ENCODE assay signal across 1 cellular context in genomic region chr3:52238193-52238760, GRCh38.
TF ChIP-seq lines count a peak whose summit lies in the region.

No MANE protein-coding gene starts in this region.

TF ChIP-seq in HEK293, 187 proteins besides CTCF, POLR2A, EP300 and RAD21 (continued from another document):
- TF ChIP-seq PBX3 (CRISPR knock-in tag; IDR thresholded peaks at IDR 0.05) (no peak), FEZF1 (tag by site-specific recombination; IDR thresholded peaks at IDR 0.05) (no peak), BCL11B (tag by site-specific recombination; IDR thresholded peaks at IDR 0.05; ENCODE audit: low read depth) (0 out of 2 replicates have a peak, but pooled peaks have one; percentile 30), MZF1 (tag by site-specific recombination; IDR thresholded peaks at IDR 0.05; ENCODE audit: borderline replicate concordance) (no peak), ZNF157 (tag by site-specific recombination; IDR thresholded peaks at IDR 0.05) (no peak), ZNF747 (tag by site-specific recombination; IDR thresholded peaks at IDR 0.05) (no peak), ZNF221 (tag by site-specific recombination; IDR thresholded peaks at IDR 0.05; ENCODE audit: borderline replicate concordance) (no peak), TSHZ1 (tag by site-specific recombination; IDR thresholded peaks at IDR 0.05; ENCODE audit: borderline replicate concordance) (no peak), SP2 (tag by site-specific recombination; IDR thresholded peaks at IDR 0.05) (no peak), ZNF501 (tag by site-specific recombination; IDR thresholded peaks at IDR 0.05) (no peak), ZNF521 (tag by site-specific recombination; IDR thresholded peaks at IDR 0.05) (no peak), ZNF121 (tag by site-specific recombination; IDR thresholded peaks at IDR 0.05) (no peak), ZNF146 (tag by site-specific recombination; IDR thresholded peaks at IDR 0.05) (peak; percentile 4; the same call in 1 of the 2 replicates), ZNF473 (tag by site-specific recombination; IDR thresholded peaks at IDR 0.05) (no peak), ZBTB8A (tag by site-specific recombination; IDR thresholded peaks at IDR 0.05) (no peak), GLI4 (tag by site-specific recombination; IDR thresholded peaks at IDR 0.05) (no peak), ZXDB (tag by site-specific recombination; IDR thresholded peaks at IDR 0.05) (no peak), ZNF654 (tag by site-specific recombination; IDR thresholded peaks at IDR 0.05; ENCODE audit: low read depth) (no peak)
- TF ChIP-seq, protein P1, sequence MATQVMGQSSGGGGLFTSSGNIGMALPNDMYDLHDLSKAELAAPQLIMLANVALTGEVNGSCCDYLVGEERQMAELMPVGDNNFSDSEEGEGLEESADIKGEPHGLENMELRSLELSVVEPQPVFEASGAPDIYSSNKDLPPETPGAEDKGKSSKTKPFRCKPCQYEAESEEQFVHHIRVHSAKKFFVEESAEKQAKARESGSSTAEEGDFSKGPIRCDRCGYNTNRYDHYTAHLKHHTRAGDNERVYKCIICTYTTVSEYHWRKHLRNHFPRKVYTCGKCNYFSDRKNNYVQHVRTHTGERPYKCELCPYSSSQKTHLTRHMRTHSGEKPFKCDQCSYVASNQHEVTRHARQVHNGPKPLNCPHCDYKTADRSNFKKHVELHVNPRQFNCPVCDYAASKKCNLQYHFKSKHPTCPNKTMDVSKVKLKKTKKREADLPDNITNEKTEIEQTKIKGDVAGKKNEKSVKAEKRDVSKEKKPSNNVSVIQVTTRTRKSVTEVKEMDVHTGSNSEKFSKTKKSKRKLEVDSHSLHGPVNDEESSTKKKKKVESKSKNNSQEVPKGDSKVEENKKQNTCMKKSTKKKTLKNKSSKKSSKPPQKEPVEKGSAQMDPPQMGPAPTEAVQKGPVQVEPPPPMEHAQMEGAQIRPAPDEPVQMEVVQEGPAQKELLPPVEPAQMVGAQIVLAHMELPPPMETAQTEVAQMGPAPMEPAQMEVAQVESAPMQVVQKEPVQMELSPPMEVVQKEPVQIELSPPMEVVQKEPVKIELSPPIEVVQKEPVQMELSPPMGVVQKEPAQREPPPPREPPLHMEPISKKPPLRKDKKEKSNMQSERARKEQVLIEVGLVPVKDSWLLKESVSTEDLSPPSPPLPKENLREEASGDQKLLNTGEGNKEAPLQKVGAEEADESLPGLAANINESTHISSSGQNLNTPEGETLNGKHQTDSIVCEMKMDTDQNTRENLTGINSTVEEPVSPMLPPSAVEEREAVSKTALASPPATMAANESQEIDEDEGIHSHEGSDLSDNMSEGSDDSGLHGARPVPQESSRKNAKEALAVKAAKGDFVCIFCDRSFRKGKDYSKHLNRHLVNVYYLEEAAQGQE (tag by site-specific recombination; IDR thresholded peaks at IDR 0.05) = no peak
- TF ChIP-seq, protein P2, sequence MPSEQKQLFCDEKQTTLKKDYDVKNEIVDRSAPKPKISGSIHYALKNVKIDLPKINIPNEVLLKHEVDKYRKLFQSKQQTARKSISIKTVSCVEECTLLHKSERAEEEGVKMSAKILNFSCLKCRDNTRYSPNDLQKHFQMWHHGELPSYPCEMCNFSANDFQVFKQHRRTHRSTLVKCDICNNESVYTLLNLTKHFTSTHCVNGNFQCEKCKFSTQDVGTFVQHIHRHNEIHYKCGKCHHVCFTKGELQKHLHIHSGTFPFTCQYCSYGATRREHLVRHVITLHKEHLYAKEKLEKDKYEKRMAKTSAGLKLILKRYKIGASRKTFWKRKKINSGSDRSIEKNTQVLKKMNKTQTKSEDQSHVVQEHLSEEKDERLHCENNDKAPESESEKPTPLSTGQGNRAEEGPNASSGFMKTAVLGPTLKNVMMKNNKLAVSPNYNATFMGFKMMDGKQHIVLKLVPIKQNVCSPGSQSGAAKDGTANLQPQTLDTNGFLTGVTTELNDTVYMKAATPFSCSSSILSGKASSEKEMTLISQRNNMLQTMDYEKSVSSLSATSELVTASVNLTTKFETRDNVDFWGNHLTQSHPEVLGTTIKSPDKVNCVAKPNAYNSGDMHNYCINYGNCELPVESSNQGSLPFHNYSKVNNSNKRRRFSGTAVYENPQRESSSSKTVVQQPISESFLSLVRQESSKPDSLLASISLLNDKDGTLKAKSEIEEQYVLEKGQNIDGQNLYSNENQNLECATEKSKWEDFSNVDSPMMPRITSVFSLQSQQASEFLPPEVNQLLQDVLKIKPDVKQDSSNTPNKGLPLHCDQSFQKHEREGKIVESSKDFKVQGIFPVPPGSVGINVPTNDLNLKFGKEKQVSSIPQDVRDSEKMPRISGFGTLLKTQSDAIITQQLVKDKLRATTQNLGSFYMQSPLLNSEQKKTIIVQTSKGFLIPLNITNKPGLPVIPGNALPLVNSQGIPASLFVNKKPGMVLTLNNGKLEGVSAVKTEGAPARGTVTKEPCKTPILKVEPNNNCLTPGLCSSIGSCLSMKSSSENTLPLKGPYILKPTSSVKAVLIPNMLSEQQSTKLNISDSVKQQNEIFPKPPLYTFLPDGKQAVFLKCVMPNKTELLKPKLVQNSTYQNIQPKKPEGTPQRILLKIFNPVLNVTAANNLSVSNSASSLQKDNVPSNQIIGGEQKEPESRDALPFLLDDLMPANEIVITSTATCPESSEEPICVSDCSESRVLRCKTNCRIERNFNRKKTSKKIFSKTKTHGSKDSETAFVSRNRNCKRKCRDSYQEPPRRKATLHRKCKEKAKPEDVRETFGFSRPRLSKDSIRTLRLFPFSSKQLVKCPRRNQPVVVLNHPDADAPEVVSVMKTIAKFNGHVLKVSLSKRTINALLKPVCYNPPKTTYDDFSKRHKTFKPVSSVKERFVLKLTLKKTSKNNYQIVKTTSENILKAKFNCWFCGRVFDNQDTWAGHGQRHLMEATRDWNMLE (tag by site-specific recombination; conservative IDR thresholded peaks at IDR 0.05; ENCODE audit: low read depth) = no peak
TF ChIP-seq in HEK293: peak in this region for 5.
